8 cellular contexts compared by ENCODE assay signal in the genomic region with DNA sequence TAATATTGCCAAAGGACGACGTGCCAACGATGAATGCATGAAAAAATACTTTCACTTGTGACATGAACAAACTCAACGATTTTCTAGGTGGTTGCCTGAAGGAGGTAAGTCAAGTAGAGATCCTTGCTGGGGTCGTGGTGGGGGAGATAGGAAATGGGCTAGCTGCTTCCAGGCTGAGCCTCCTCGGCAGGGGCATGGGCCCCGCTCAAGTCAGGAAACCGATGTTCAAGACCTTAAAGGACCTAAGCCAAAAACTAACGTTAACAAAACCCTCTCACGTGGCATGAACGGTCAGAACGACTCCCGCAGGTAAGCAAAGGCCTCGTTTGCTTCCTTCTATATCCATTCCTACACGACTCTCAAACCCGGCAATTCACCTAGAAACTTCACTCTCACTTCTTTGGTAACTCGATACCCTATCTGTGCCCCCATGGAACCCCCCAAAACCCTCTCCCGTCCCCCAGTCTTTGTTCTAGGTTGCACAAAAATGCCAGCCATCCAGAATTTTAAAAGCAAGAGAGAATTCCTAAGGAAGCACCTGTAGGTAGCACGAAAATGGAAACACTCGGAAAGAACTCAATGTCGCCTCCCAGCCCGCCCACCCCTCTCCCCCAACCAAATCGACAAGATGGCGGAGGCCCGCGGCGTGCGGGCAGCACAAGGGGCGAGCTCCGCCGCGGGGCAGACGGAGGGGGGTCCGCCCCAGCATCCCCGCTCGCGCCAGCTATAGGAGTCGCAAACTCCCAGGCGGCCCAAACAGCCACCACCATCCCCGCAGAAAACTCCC. TPM values are rescaled to one million over a fixed set of nuclear protein-coding genes. Genes with fewer than 3 reads are reported as not detected.
DNase-seq lines count a peak whose midpoint lies in the region; TF ChIP-seq lines count a peak whose summit lies in the region.

No MANE protein-coding gene starts in this region.

- no peak for TF ChIP-seq CTCF in esophagus squamous epithelium (IDR thresholded peaks at IDR 0.05)
- TF ChIP-seq CTCF in neutrophil (IDR thresholded peaks at IDR 0.05), result no peak

- H3K36me3 ChIP-seq in esophagus squamous epithelium, result peaks cover 1 to 34% (median 12%) of the 10 kb centered on the region in 3 donors
- peaks cover 8% of the 10 kb centered on the region for H3K36me3 ChIP-seq in neutrophil

- intact Hi-C loops in esophagus squamous epithelium (cut with DNase I), result no loop called here

- H3K4me1 ChIP-seq in esophagus squamous epithelium (peaks cover 11 to 45% (median 17%) of the 10 kb centered on the region in 3 donors), neutrophil (ENCODE audit: control insufficient read depth in 1 of 2, insufficient read depth in 1 of 2, low read depth in 1 of 2, low read length in 1 of 2) (peaks cover 12 to 19% of the 10 kb centered on the region in 2 experiments)

- H3K27me3 ChIP-seq in esophagus squamous epithelium (no peaks in the 10 kb centered on the region), neutrophil (no peaks in the 10 kb centered on the region)

- DNase-seq in DMS79 (lab: John Stamatoyannopoulos, UW) (peak; percentile 13), DMS79 treated with DMSO at 0.1 percent for 48 hours (lab: John Stamatoyannopoulos, UW) (no peak), HuH-7.5 (ENCODE audit: low spot score) (peak; percentile 59), esophagus squamous epithelium (lab: John Stamatoyannopoulos, UW) (no peak), mucosa of gallbladder (ENCODE audit: low spot score) (no peak), superior temporal gyrus (ENCODE audit: extremely low spot score) (no peak)
- DNase-seq in activated CD4-positive, alpha-beta T cell treated with anti-CD3 and anti-CD28 coated beads, Interleukin-2, amount 50 U/mL, for 4 hours, result peak; percentile 23 to 39

- 1% methylated on average over 22 to 30 of the region's 40 CpGs for WGBS in esophagus squamous epithelium, 2 donors

- H3K27ac ChIP-seq in esophagus squamous epithelium (peak overlapping the region; percentile 90 to 98 (median 94)), neutrophil (no peak overlapping the region)

- H3K9me3 ChIP-seq in esophagus squamous epithelium, result no peaks in the 10 kb centered on the region
- no peaks in the 10 kb centered on the region for H3K9me3 ChIP-seq in neutrophil

- TF ChIP-seq POLR2A in esophagus squamous epithelium (IDR thresholded peaks at IDR 0.05), result no peak

- H3K4me3 ChIP-seq in esophagus squamous epithelium (peak overlapping the region; percentile 82 to 99 (median 86)), neutrophil (ENCODE audit: low read depth in 1 of 2, low read length in 1 of 2) (peak overlapping the region; percentile 68 to 79)

RNA-seq across cellular contexts. Expression of a gene that starts 13.6 kb away (rescaled TPM):
- total RNA-seq in esophagus squamous epithelium (not detected), mucosa of gallbladder (not detected)

RNA-seq across cellular contexts. Expression of a gene that starts 19.8 kb away (rescaled TPM):
- total RNA-seq in esophagus squamous epithelium (not detected), mucosa of gallbladder (1.5 TPM)

RNA-seq across cellular contexts. Expression of a gene that starts 29.5 kb away (rescaled TPM):
- total RNA-seq in esophagus squamous epithelium (not detected), mucosa of gallbladder (not detected)

RNA-seq across cellular contexts. Expression of a gene that starts 33.6 kb away (rescaled TPM):
- total RNA-seq in esophagus squamous epithelium (not detected), mucosa of gallbladder (not detected)

RNA-seq across cellular contexts. Expression of a gene that starts 50.9 kb away (rescaled TPM):
- total RNA-seq in esophagus squamous epithelium, result not detected
- total RNA-seq in mucosa of gallbladder, result not detected

Comparison
In these comparisons a context has a peak if more than half of its experiments do, and no peak if none do; other contexts are left out.
1. DNase-seq: peak in DMS79 (single experiment), HuH-7.5 (single experiment) and activated CD4-positive, alpha-beta T cell treated with anti-CD3 and anti-CD28 coated beads, Interleukin-2, amount 50 U/mL, for 4 hours (2 of 2); none in DMS79 treated with DMSO at 0.1 percent for 48 hours (single experiment), esophagus squamous epithelium (single experiment), mucosa of gallbladder (single experiment) and superior temporal gyrus (single experiment).